In genomic region chr4:182470215-182470614, GRCh38 we compare ENCODE assay signal across 6 cellular contexts.
"Had no signal": no experiment of that assay in that cellular context is flagged by ENCODE, and none has a peak within 500 bp of the region (broad histone marks: within the 10 kb centered on the region; RNA-seq: fewer than 3 reads in every experiment).

No MANE protein-coding gene starts in this region.

- H3K4me1 Mint-ChIP-seq: IgD-negative memory B cell had no signal

- H2AFZ ChIP-seq: GM23248 had no signal

- H3K27ac ChIP-seq: GM23248 had no signal

- H3K27ac Mint-ChIP-seq: IgD-negative memory B cell had no signal

- H3K4me3 Mint-ChIP-seq: H9, IgD-negative memory B cell had no signal

- H3K27me3 Mint-ChIP-seq: IgD-negative memory B cell had no signal

- H3K4me3 ChIP-seq: GM23248 had no signal

- H3K36me3 Mint-ChIP-seq: IgD-negative memory B cell had no signal

- DNase-seq: GM23248, H9, HCEC 1CT, KBM-7 had no signal

- ATAC-seq: HepG2 had no signal
